Comparison of ENCODE assay signal across 24 cellular contexts in the genomic region with DNA sequence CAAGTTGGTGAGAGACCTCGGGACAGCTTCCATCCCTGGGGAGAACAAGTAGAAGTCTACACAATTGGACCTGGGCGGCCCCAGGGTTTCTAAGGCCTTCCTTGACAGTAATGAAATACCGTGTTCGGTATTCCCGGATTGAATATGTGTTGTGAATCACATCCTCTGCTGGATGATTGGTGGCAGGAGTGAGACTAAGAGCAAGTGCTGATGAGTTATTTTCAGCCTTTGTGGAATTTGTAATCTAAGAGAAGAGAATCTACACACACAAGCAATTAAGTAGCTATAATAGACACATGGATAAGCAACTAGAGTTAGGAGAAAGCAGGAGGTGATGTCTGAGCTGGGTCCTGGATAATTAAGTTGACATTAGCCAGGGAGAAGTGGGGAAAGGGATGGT.
"Had no signal": no experiment of that assay in that cellular context is flagged by ENCODE, and none has a peak within 500 bp of the region (broad histone marks: within the 10 kb centered on the region; RNA-seq: fewer than 3 reads in every experiment).

No MANE protein-coding gene starts in this region.

- H3K36me3 ChIP-seq: neural progenitor cell, ovary, right lobe of liver, sigmoid colon, stomach, thoracic aorta, thyroid gland, tibial nerve, upper lobe of left lung, vagina had no signal

- H3K4me1 ChIP-seq: parathyroid adenoma, psoas muscle, right lobe of liver, sigmoid colon, stomach, thyroid gland, tibial nerve, upper lobe of left lung, vagina had no signal

- ATAC-seq: natural killer cell; psoas muscle; right lobe of liver; stimulated activated effector memory CD8-positive, alpha-beta T cell treated with anti-CD3 and anti-CD28 coated beads, Interleukin-12 subunit alpha, Interleukin-12 subunit beta, amount 100 ng/mL, for 72 hours; stimulated activated naive B cell treated with anti-CD40 and anti-IgM and Interleukin-4, amounts not matched to agents 10 μg/mL and 1 μg/mL and 100 μg/mL, for 72 hours had no signal

- H3K27me3 ChIP-seq: neural progenitor cell, ovary, right lobe of liver, sigmoid colon, stomach, thyroid gland, tibial nerve, upper lobe of left lung, vagina had no signal

- DNase-seq: natural killer cell; occipital lobe; ovary; posterior cingulate gyrus; psoas muscle; right lobe of liver; sigmoid colon; small intestine; stimulated activated CD4-positive, alpha-beta T cell treated with anti-CD3 and anti-CD28 coated beads, Interleukin-15, amount 100 ng/mL, for 24 hours; stimulated activated CD4-positive, alpha-beta T cell treated with anti-CD3 and anti-CD28 coated beads, Interleukin-2, amount 100 ng/mL, for 24 hours; stimulated activated CD4-positive, alpha-beta T cell treated with anti-CD3 and anti-CD28 coated beads, Interleukin-2, amount 100 ng/mL, for 48 hours; stimulated activated CD4-positive, alpha-beta T cell treated with anti-CD3 and anti-CD28 coated beads, Interleukin-4, amount 100 ng/mL, for 24 hours; stimulated activated naive B cell treated with anti-CD40 and anti-IgM and Interleukin-4, amounts not matched to agents 10 μg/mL and 1 μg/mL and 100 μg/mL, for 72 hours; stimulated activated naive CD4-positive, alpha-beta T cell treated with Interleukin-2 at 50 U/mL for 16 hours; stomach; thyroid gland; trophoblast cell; upper lobe of left lung had no signal

- H3K9me3 ChIP-seq: ovary, psoas muscle, sigmoid colon, thoracic aorta, thyroid gland, tibial nerve, upper lobe of left lung, vagina had no signal

- H3K27ac ChIP-seq: neural progenitor cell, ovary, parathyroid adenoma, psoas muscle, right lobe of liver, sigmoid colon, stomach, thoracic aorta, thyroid gland, tibial nerve, upper lobe of left lung, vagina had no signal

- H3K4me3 ChIP-seq: neural progenitor cell, ovary, psoas muscle, right lobe of liver, sigmoid colon, stomach, thoracic aorta, thyroid gland, tibial nerve, upper lobe of left lung, vagina had no signal
